In genomic region chr1:207959995-207960745, GRCh38 we compare ENCODE assay signal across 13 cellular contexts. TPM values are rescaled to one million over a fixed set of nuclear protein-coding genes. Genes with fewer than 3 reads are reported as not detected.
DNase-seq lines count a peak whose midpoint lies in the region; ATAC-seq and TF ChIP-seq lines count a peak whose summit lies in the region.
"Had no signal": no experiment of that assay in that cellular context is flagged by ENCODE, and none has a peak within 500 bp of the region (broad histone marks: within the 10 kb centered on the region; RNA-seq: fewer than 3 reads in every experiment).

No MANE protein-coding gene starts in this region.

- H3K4me1 Mint-ChIP-seq in activated T-cell treated with anti-CD3 and anti-CD28 coated beads, Interleukin-2, amount 50 U/mL, for 24 hours (ENCODE audit: low read depth) = peaks cover 15% of the 10 kb centered on the region
- H3K4me1 Mint-ChIP-seq in activated T-cell treated with anti-CD3 and anti-CD28 coated beads, Interleukin-2, amount 50 U/mL, for 4 hours (ENCODE audit: low read depth) = peaks cover 5% of the 10 kb centered on the region

- H3K4me3 Mint-ChIP-seq in activated T-cell treated with anti-CD3 and anti-CD28 coated beads, Interleukin-2, amount 50 U/mL, for 24 hours = peak overlapping the region; percentile 66
- H3K4me3 Mint-ChIP-seq in activated T-cell treated with anti-CD3 and anti-CD28 coated beads, Interleukin-2, amount 50 U/mL, for 4 hours = no peak overlapping the region

- no peaks in the 10 kb centered on the region for H3K36me3 Mint-ChIP-seq in activated T-cell treated with anti-CD3 and anti-CD28 coated beads, Interleukin-2, amount 50 U/mL, for 24 hours (ENCODE audit: low read depth)
- H3K36me3 Mint-ChIP-seq in activated T-cell treated with anti-CD3 and anti-CD28 coated beads, Interleukin-2, amount 50 U/mL, for 4 hours (ENCODE audit: insufficient read depth) = no peaks in the 10 kb centered on the region

- peak overlapping the region; percentile 92 for H3K27ac ChIP-seq in ascending aorta
- H3K27ac ChIP-seq in suprapubic skin = peak overlapping the region; percentile 84
- H3K27ac ChIP-seq: A549, PC-9 had no signal

- H3K4me1 ChIP-seq in ascending aorta (peaks cover 0 to 27% of the 10 kb centered on the region in 2 donors), mucosa of stomach (ENCODE audit: control insufficient read depth, insufficient read depth, low read length) (peaks cover 39% of the 10 kb centered on the region), suprapubic skin (peaks cover 44% of the 10 kb centered on the region)

- H3K36me3 ChIP-seq in ascending aorta (no peaks in the 10 kb centered on the region), mucosa of stomach (ENCODE audit: control insufficient read depth, insufficient read depth, low read length) (no peaks in the 10 kb centered on the region), suprapubic skin (no peaks in the 10 kb centered on the region)

- no peak for TF ChIP-seq EP300 in suprapubic skin (IDR thresholded peaks at IDR 0.05)

- intact Hi-C loops in ascending aorta (cut with DNase I) = loop anchor here (1.0 kb wide), 1 partner anchor 22 kb away; no protein-coding TSS in a partner anchor

- peak overlapping the region; percentile 56 for H3K9ac ChIP-seq in mucosa of stomach (ENCODE audit: low read length)

- WGBS in suprapubic skin = 85% methylated on average over 10 of the region's 10 CpGs

- no peaks in the 10 kb centered on the region for H3K9me3 Mint-ChIP-seq in activated T-cell treated with anti-CD3 and anti-CD28 coated beads, Interleukin-2, amount 50 U/mL, for 24 hours
- no peaks in the 10 kb centered on the region for H3K9me3 Mint-ChIP-seq in activated T-cell treated with anti-CD3 and anti-CD28 coated beads, Interleukin-2, amount 50 U/mL, for 4 hours
- H3K9me3 Mint-ChIP-seq: memory B cell had no signal

- H3K27me3 Mint-ChIP-seq in activated T-cell treated with anti-CD3 and anti-CD28 coated beads, Interleukin-2, amount 50 U/mL, for 24 hours = peaks cover 61% of the 10 kb centered on the region
- peaks cover 59% of the 10 kb centered on the region for H3K27me3 Mint-ChIP-seq in activated T-cell treated with anti-CD3 and anti-CD28 coated beads, Interleukin-2, amount 50 U/mL, for 4 hours (ENCODE audit: low read depth)

- H3K27ac Mint-ChIP-seq in activated T-cell treated with anti-CD3 and anti-CD28 coated beads, Interleukin-2, amount 50 U/mL, for 24 hours = no peak overlapping the region
- H3K27ac Mint-ChIP-seq: memory B cell had no signal

- TF ChIP-seq POLR2A in suprapubic skin (IDR thresholded peaks at IDR 0.05) = no peak

- H3K27me3 ChIP-seq in ascending aorta = no peaks in the 10 kb centered on the region
- H3K27me3 ChIP-seq in mucosa of stomach (ENCODE audit: control insufficient read depth, insufficient read depth, low read length) = no peaks in the 10 kb centered on the region
- H3K27me3 ChIP-seq in suprapubic skin = no peaks in the 10 kb centered on the region

- no peak for DNase-seq in activated T-cell treated with anti-CD3 and anti-CD28 coated beads, Interleukin-2, amount 50 U/mL, for 24 hours
- no peak for DNase-seq in activated T-cell treated with anti-CD3 and anti-CD28 coated beads, Interleukin-2, amount 50 U/mL, for 4 hours
- DNase-seq in ascending aorta (ENCODE audit: low spot score in 2 of 2) = no peak
- DNase-seq in suprapubic skin (ENCODE audit: low spot score in 2 of 2) = no peak
- DNase-seq in GDM1 (lab: John Stamatoyannopoulos, UW) = no peak
- DNase-seq in DMS53 (lab: John Stamatoyannopoulos, UW) = no peak
- DNase-seq in NCI-H526 (lab: John Stamatoyannopoulos, UW) = no peak
- DNase-seq: amniotic stem cell, NCI-H2171, PC-9 had no signal

- no peaks in the 10 kb centered on the region for H3K9me3 ChIP-seq in ascending aorta
- H3K9me3 ChIP-seq in mucosa of stomach (ENCODE audit: control insufficient read depth, low read length) = no peaks in the 10 kb centered on the region
- H3K9me3 ChIP-seq in suprapubic skin = no peaks in the 10 kb centered on the region
- H3K9me3 ChIP-seq: A549 had no signal

- TF ChIP-seq CTCF in ascending aorta (IDR thresholded peaks at IDR 0.05) (no peak), suprapubic skin (IDR thresholded peaks at IDR 0.05) (no peak)

- no peak for ATAC-seq in activated T-cell treated with anti-CD3 and anti-CD28 coated beads, Interleukin-2, amount 50 U/mL, for 4 hours
- ATAC-seq: A549 had no signal

- peak overlapping the region in 1 of 2 donors; percentile 73 for H3K4me3 ChIP-seq in ascending aorta
- H3K4me3 ChIP-seq in mucosa of stomach (ENCODE audit: low read length) = no peak overlapping the region
- H3K4me3 ChIP-seq in suprapubic skin = peak overlapping the region; percentile 57
- H3K4me3 ChIP-seq: A549, PC-9 had no signal

RNA-seq across cellular contexts. Expression of gene CD34, which starts 49.2 kb away (rescaled TPM):
- total RNA-seq in activated T-cell treated with anti-CD3 and anti-CD28 coated beads, Interleukin-2, amount 50 U/mL, for 4 hours = under 1 TPM; 0.05 to 0.20 (median 0.08) TPM
- total RNA-seq in ascending aorta (142 TPM), suprapubic skin (10 to 100 TPM; 11.1 to 31.1 (median 17.1) TPM)
- total RNA-seq: PC-9 had no signal

Comparison
In these comparisons a context has a peak if more than half of its experiments do, and no peak if none do; other contexts are left out.
1. RNA of gene CD34, which starts 49.2 kb away (total RNA-seq): 142 TPM in ascending aorta (single experiment) and 11.1 to 31.1 TPM in suprapubic skin; 0.05 to 0.20 TPM in activated T-cell treated with anti-CD3 and anti-CD28 coated beads, Interleukin-2, amount 50 U/mL, for 4 hours; every median in the first group is over 10 times any median in the second.